Comparison of ENCODE assay signal across 9 cellular contexts in genomic region chr13:49494645-49495044, GRCh38. TPM values are rescaled to one million over a fixed set of nuclear protein-coding genes. Genes with fewer than 3 reads are reported as not detected.
DNase-seq lines count a peak whose midpoint lies in the region; ATAC-seq and TF ChIP-seq lines count a peak whose summit lies in the region.
"Had no signal": no experiment of that assay in that cellular context is flagged by ENCODE, and none has a peak within 500 bp of the region (broad histone marks: within the 10 kb centered on the region; RNA-seq: fewer than 3 reads in every experiment).

No MANE protein-coding gene starts in this region.

- peak overlapping the region; percentile 98 for H3K4me3 Mint-ChIP-seq in activated naive CD8-positive, alpha-beta T cell treated with anti-CD3 and anti-CD28 coated beads, Interleukin-2, amount 10 ng/mL, durations not matched to agents 7 days and 5 days

- H3K4me1 Mint-ChIP-seq in activated naive CD8-positive, alpha-beta T cell treated with anti-CD3 and anti-CD28 coated beads, Interleukin-2, amount 10 ng/mL, durations not matched to agents 7 days and 5 days, result peaks cover 43% of the 10 kb centered on the region

- POLR2A ChIA-PET in A673 (lab: Charles Lee; ENCODE audit: low non-redundant PET), result no interaction called here
- POLR2A ChIA-PET in activated naive CD8-positive, alpha-beta T cell treated with anti-CD3 and anti-CD28 coated beads, Interleukin-2, amount 10 ng/mL, durations not matched to agents 7 days and 5 days (lab: Charles Lee), result interaction anchor here (0.8 to 5.1 kb wide), 5 partner anchors 8 to 300 kb away, joined by 3 to 119 read pairs (median 7); partner anchors contain the start of genes CAB39L and SETDB2

- H3K27ac ChIP-seq in A673 (ENCODE audit: low read depth, low read length, poor library complexity, severe bottlenecking), result no peak overlapping the region

- in situ Hi-C loops in HAP-1 (cut with MboI; ENCODE audit: low sequenced_read_pairs), result no loop called here

- intact Hi-C loops in A673 (cut with micrococcal nuclease; ENCODE audit: unreplicated experiment), result loop anchor here (1.0 kb wide), 1 partner anchor 11 kb away; no protein-coding TSS in a partner anchor

- H3K4me1 ChIP-seq in A673 (ENCODE audit: insufficient read depth, low read length, poor library complexity, severe bottlenecking) (no peaks in the 10 kb centered on the region), HAP-1 (peaks cover 8% of the 10 kb centered on the region), mononuclear cell (ENCODE audit: insufficient read depth, low read length) (peaks cover 25% of the 10 kb centered on the region)

- ATAC-seq in activated naive CD8-positive, alpha-beta T cell treated with anti-CD3 and anti-CD28 coated beads, Interleukin-2, amount 10 ng/mL, durations not matched to agents 7 days and 5 days (ENCODE audit: low read depth), result no peak
- no peak for ATAC-seq in HG03457 (IDR thresholded peaks at IDR 0.05; ENCODE audit: unreplicated experiment)
- no peak for ATAC-seq in GM18498 (IDR thresholded peaks at IDR 0.05; ENCODE audit: unreplicated experiment)

- H3K27me3 ChIP-seq in A673 (replicated peaks; ENCODE audit: insufficient read depth, low read depth, low read length, poor library complexity) (no peaks in the 10 kb centered on the region), HAP-1 (ENCODE audit: low read depth) (no peaks in the 10 kb centered on the region), mononuclear cell (ENCODE audit: insufficient read depth, low read length) (no peaks in the 10 kb centered on the region)

- H3K27me3 Mint-ChIP-seq in activated naive CD8-positive, alpha-beta T cell treated with anti-CD3 and anti-CD28 coated beads, Interleukin-2, amount 10 ng/mL, durations not matched to agents 7 days and 5 days, result no peaks in the 10 kb centered on the region

- no peak for DNase-seq in A673 (ENCODE audit: low spot score)
- DNase-seq in HAP-1 (ENCODE audit: low spot score in 2 of 2), result no peak
- no peak for DNase-seq in activated naive CD8-positive, alpha-beta T cell treated with anti-CD3 and anti-CD28 coated beads, Interleukin-2, amount 10 ng/mL, durations not matched to agents 7 days and 5 days
- no peak for DNase-seq in AG08395 (ENCODE audit: low spot score)
- DNase-seq in T1000 (lab: John Stamatoyannopoulos, UW), result no peak
- DNase-seq: stimulated activated CD4-positive, alpha-beta T cell treated with anti-CD3 and anti-CD28 coated beads, Interleukin-2, amount 100 ng/mL, for 48 hours had no signal

- CTCF ChIA-PET in A673 (lab: Charles Lee), result no interaction called here

- no peaks in the 10 kb centered on the region for H3K9me3 Mint-ChIP-seq in activated naive CD8-positive, alpha-beta T cell treated with anti-CD3 and anti-CD28 coated beads, Interleukin-2, amount 10 ng/mL, durations not matched to agents 7 days and 5 days

- no TSS peak for BruUV-seq in A673 (replicated peaks; lab: Mats Ljungman, UMichigan)

- H3K4me3 ChIP-seq in A673 (ENCODE audit: low read depth, low read length, poor library complexity, severe bottlenecking) (peak overlapping the region; percentile 51), HAP-1 (peak overlapping the region; percentile 36; the same call in 1 of the 2 replicates), mononuclear cell (ENCODE audit: low read length) (peak overlapping the region; percentile 77)

- H3K36me3 Mint-ChIP-seq in activated naive CD8-positive, alpha-beta T cell treated with anti-CD3 and anti-CD28 coated beads, Interleukin-2, amount 10 ng/mL, durations not matched to agents 7 days and 5 days, result peaks cover 39% of the 10 kb centered on the region

- H3K9me3 ChIP-seq in A673 (ENCODE audit: low read depth, low read length, poor library complexity, severe bottlenecking), result no peaks in the 10 kb centered on the region
- H3K9me3 ChIP-seq in HAP-1, result no peaks in the 10 kb centered on the region
- no peaks in the 10 kb centered on the region for H3K9me3 ChIP-seq in mononuclear cell (ENCODE audit: low read depth, low read length)

- H3K36me3 ChIP-seq in A673 (ENCODE audit: insufficient read depth, low read length, poor library complexity, severe bottlenecking), result no peaks in the 10 kb centered on the region
- H3K36me3 ChIP-seq in HAP-1 (replicated peaks), result no peaks in the 10 kb centered on the region

- H3K27ac Mint-ChIP-seq in activated naive CD8-positive, alpha-beta T cell treated with anti-CD3 and anti-CD28 coated beads, Interleukin-2, amount 10 ng/mL, durations not matched to agents 7 days and 5 days, result peak overlapping the region; percentile 100

- TF ChIP-seq CTCF in A673 (conservative IDR thresholded peaks at IDR 0.05; ENCODE audit: low read depth, low read length), result no peak; the same call in 1 of the 2 replicates

RNA-seq across cellular contexts. Expression of gene PHF11, which starts 1.1 kb away (rescaled TPM):
- total RNA-seq in A673 (2021) (16.0 and 17.0 TPM in 2 replicates), mononuclear cell (56.9 TPM)
- 100 to 1,000 TPM; 121 to 123 TPM for total RNA-seq in activated naive CD8-positive, alpha-beta T cell treated with anti-CD3 and anti-CD28 coated beads, Interleukin-2, amount 10 ng/mL, durations not matched to agents 7 days and 5 days

RNA-seq across cellular contexts. Expression of gene SETDB2, which starts 50.6 kb away (rescaled TPM):
- total RNA-seq in A673 (2021) (3.8 and 5.1 TPM in 2 replicates), mononuclear cell (20.6 TPM)
- total RNA-seq in activated naive CD8-positive, alpha-beta T cell treated with anti-CD3 and anti-CD28 coated beads, Interleukin-2, amount 10 ng/mL, durations not matched to agents 7 days and 5 days, result 10 to 100 TPM; 21.1 to 21.6 TPM

RNA-seq across cellular contexts. Expression of gene CAB39L, which starts 50.8 kb away (rescaled TPM):
- total RNA-seq in A673 (2021), result 3.6 and 4.0 TPM in 2 replicates
- total RNA-seq in activated naive CD8-positive, alpha-beta T cell treated with anti-CD3 and anti-CD28 coated beads, Interleukin-2, amount 10 ng/mL, durations not matched to agents 7 days and 5 days, result 1 to 10 TPM; 3.8 to 4.8 TPM
- total RNA-seq in mononuclear cell, result 3.4 TPM
